8 cellular contexts compared by ENCODE assay signal in the genomic region with DNA sequence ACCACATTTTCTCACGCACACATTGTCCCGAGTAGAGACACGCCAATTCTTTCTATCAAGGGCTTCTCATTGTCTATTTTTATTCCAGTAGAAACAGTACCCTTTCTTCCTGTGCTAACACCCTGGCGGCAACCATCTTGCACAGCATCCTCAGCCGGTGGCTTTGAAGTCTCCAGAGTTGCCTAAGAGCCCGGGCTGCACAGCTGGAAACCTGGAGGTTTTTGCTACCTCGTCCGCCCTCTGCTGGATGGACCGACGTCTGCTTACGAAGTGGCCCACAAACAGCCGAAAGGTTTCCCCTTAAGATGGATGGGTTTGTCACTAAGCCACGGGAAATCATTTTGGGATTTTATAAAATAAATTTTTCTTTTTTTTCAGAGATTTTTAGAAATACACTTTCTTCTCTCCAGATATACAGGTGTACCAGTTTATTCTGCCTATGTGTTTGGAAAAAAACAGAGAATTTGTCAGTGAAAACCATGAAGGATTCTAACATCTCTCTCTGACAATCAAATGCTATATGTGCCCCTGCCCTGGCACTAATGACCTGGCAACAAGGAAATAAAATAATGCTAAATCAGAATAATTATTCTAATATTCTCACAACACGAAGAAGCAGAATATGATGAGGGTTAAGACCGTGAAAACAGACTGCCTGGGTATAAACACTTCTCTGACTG.
DNase-seq lines count a peak whose midpoint lies in the region; ATAC-seq and TF ChIP-seq lines count a peak whose summit lies in the region.

No MANE protein-coding gene starts in this region.

- H3K27me3 ChIP-seq in HAP-1 (ENCODE audit: low read depth): peaks cover 8% of the 10 kb centered on the region; the same call in 1 of the 2 replicates
- H3K27me3 ChIP-seq in prostate gland (replicated peaks; ENCODE audit: insufficient read depth): no peaks in the 10 kb centered on the region

- no peak overlapping the region for H3K27ac ChIP-seq in prostate gland

- DNase-seq in GF-D8 (lab: John Stamatoyannopoulos, UW): peak; percentile 41
- DNase-seq in HAP-1 (ENCODE audit: low spot score in 2 of 2): peak; percentile 83 to 89
- peak; percentile 95 for DNase-seq in NAMALWA (ENCODE audit: low spot score)
- DNase-seq in activated naive CD4-positive, alpha-beta T cell treated with anti-CD3 and anti-CD28 coated beads, Interleukin-2, amount 50 U/mL, for 16 hours: peak; percentile 66
- DNase-seq in Right ventricle myocardium inferior (ENCODE audit: missing footprints): peak; percentile 88
- peak; percentile 63 for DNase-seq in prostate gland (ENCODE audit: low spot score)

- WGBS in prostate gland: 14% methylated on average over 15 of the region's 15 CpGs

- H3K4me1 ChIP-seq in HAP-1 (no peaks in the 10 kb centered on the region), prostate gland (replicated peaks) (no peaks in the 10 kb centered on the region)

- H3K9me3 ChIP-seq in HAP-1 (no peaks in the 10 kb centered on the region), prostate gland (no peaks in the 10 kb centered on the region)

- peak in 3 of 4 experiments; percentile 51 to 70 (median 69) for TF ChIP-seq CTCF in prostate gland (IDR thresholded peaks at IDR 0.05)

- no peak for TF ChIP-seq POLR2A in prostate gland (IDR thresholded peaks at IDR 0.05)

- intact Hi-C loops in Right ventricle myocardium inferior (cut with DNase I): loop anchor here (5.0 kb wide), 1 partner anchor 927 kb away; no protein-coding TSS in a partner anchor
- intact Hi-C loops in prostate gland (cut with DNase I): loop anchor here (5.0 kb wide), 1 partner anchor 927 kb away; no protein-coding TSS in a partner anchor

- H3K36me3 ChIP-seq in HAP-1 (replicated peaks) (no peaks in the 10 kb centered on the region), prostate gland (no peaks in the 10 kb centered on the region)

- in situ Hi-C loops in HAP-1 (cut with MboI; ENCODE audit: low sequenced_read_pairs): no loop called here

- ATAC-seq in SK-N-SH treated with all-trans-retinoic acid at 6 μM for 48 hours: peak; percentile 94
- peak; percentile 80 for ATAC-seq in Right ventricle myocardium inferior
- no peak for ATAC-seq in HG03520 (IDR thresholded peaks at IDR 0.05; ENCODE audit: unreplicated experiment)

- H3K4me3 ChIP-seq in HAP-1: no peak overlapping the region
- no peak overlapping the region for H3K4me3 ChIP-seq in prostate gland

TF ChIP-seq in SK-N-SH treated with all-trans-retinoic acid at 6 μM for 48 hours, 23 proteins besides CTCF, POLR2A, EP300 and RAD21:
- TF ChIP-seq TCF4 (CRISPR knock-in tag; IDR thresholded peaks at IDR 0.05; ENCODE audit: borderline replicate concordance) (no peak), GLIS3 (CRISPR knock-in tag; IDR thresholded peaks at IDR 0.05) (no peak), CSDC2 (CRISPR knock-in tag; IDR thresholded peaks at IDR 0.05) (no peak)

Comparison
In these comparisons a context has a peak if more than half of its experiments do, and no peak if none do; other contexts are left out.
1. DNase-seq: peak in every context shown above with its lines; median percentile 95 in NAMALWA; 88 in Right ventricle myocardium inferior; 86 in HAP-1; 66 in activated naive CD4-positive, alpha-beta T cell treated with anti-CD3 and anti-CD28 coated beads, Interleukin-2, amount 50 U/mL, for 16 hours; 63 in prostate gland; 41 in GF-D8.